Comparison of ENCODE assay signal across 8 cellular contexts in the genomic region with DNA sequence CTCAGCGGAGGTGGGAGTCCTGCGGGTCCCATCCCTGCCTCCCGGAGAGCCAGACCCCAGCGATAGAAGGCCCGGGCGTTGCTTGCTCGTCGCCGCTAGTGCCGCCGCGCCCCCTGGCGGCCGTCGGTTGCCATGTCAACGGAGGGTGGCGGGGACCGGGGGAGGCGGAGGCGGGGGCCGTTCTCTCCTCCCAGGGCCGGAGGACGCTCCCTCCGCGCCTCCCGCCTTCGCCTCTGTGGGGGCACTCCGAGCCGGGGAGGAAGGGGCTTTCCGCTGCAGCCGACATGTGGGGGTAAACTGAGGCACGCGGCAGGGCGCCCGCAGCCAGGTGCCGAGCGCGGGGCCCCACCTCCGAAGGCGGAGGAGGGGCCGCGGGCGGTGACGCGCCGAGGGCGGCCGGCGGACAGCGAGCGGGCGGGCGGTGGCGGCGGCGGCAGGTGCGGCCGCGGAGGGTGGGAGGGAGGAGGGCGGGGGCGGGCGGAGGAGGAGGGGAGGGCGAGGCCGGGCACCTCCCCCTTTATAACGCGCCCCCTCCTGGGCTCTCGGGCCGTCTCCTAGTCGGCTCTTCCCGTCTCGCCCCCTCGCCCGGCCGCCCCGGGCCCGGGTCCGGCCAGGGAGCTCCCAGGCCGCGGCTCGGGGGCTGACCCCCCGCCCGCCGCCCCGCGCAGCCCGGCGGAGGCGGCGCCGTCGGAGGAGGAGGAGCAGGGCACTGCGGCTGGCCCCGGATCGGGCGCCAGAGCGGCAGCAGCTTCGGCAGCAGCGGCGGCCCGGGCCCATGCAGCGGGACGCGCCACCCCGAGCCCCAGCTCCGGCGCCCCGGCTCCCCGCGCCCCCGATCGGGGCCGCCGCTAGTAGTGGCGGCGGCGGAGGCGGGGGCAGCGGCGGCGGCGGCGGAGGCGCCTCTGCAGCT. TPM values are rescaled to one million over a fixed set of nuclear protein-coding genes. Genes with fewer than 3 reads are reported as not detected.
DNase-seq lines count a peak whose midpoint lies in the region; ATAC-seq, FAIRE-seq and TF ChIP-seq lines count a peak whose summit lies in the region.

No MANE protein-coding gene starts in this region.

- TF ChIP-seq CTCF in astrocyte (IDR thresholded peaks at IDR 0.05; ENCODE audit: insufficient read depth, low read depth, low read length) (peak; percentile 28), retinal pigment epithelial cell (conservative IDR thresholded peaks at IDR 0.05; ENCODE audit: low read depth, low read length) (peak; percentile 72)

- no peaks in the 10 kb centered on the region for H3K9me3 Mint-ChIP-seq in astrocyte (ENCODE audit: unreplicated experiment)

- H2AFZ ChIP-seq in astrocyte (ENCODE audit: low read depth, low read length): peak overlapping the region; percentile 75

- H3K36me3 ChIP-seq in astrocyte (ENCODE audit: insufficient read depth, low read length): peaks cover 27% of the 10 kb centered on the region

- H3K27ac Mint-ChIP-seq in astrocyte (ENCODE audit: unreplicated experiment): peak overlapping the region; percentile 87

- DNase-seq in NCI-H1694 (lab: John Stamatoyannopoulos, UW): peak; percentile 41
- DNase-seq in T-helper 9 cell: peak; percentile 85
- no peak for DNase-seq in astrocyte (ENCODE audit: low read depth)
- peak; percentile 96 for DNase-seq in hepatic stellate cell (ENCODE audit: low spot score)
- no peak for DNase-seq in retinal pigment epithelial cell (ENCODE audit: low read depth)

- H3K27me3 Mint-ChIP-seq in astrocyte (ENCODE audit: low read depth, unreplicated experiment): peaks cover 3% of the 10 kb centered on the region

- H3K4me3 ChIP-seq in astrocyte (ENCODE audit: insufficient read depth, low read depth, low read length) (peak overlapping the region; percentile 81), retinal pigment epithelial cell (ENCODE audit: low read length) (peak overlapping the region; percentile 59)

- peak overlapping the region; percentile 88 for H3K4me2 ChIP-seq in astrocyte (ENCODE audit: low read length)

- peak; percentile 56 for ATAC-seq in GM18498 (IDR thresholded peaks at IDR 0.05; ENCODE audit: unreplicated experiment)
- peak; percentile 51 for ATAC-seq in HG02870 (IDR thresholded peaks at IDR 0.05; ENCODE audit: unreplicated experiment)
- no peak for ATAC-seq in HG03378 (IDR thresholded peaks at IDR 0.05; ENCODE audit: unreplicated experiment)

- FAIRE-seq in astrocyte (lab: Jason Lieb, UNC): no peak

- peaks cover 40% of the 10 kb centered on the region for H4K20me1 ChIP-seq in astrocyte (ENCODE audit: insufficient read depth, low read length)

- peaks cover 4% of the 10 kb centered on the region for H3K4me1 ChIP-seq in astrocyte (ENCODE audit: insufficient read depth, low read length)

- no peaks in the 10 kb centered on the region for H3K9me3 ChIP-seq in astrocyte (ENCODE audit: insufficient read depth, low read depth, low read length)

- H3K4me3 Mint-ChIP-seq in astrocyte (ENCODE audit: unreplicated experiment): peak overlapping the region; percentile 79

- peaks cover 19% of the 10 kb centered on the region for H3K36me3 Mint-ChIP-seq in astrocyte (ENCODE audit: low read depth, unreplicated experiment)

- H3K4me1 Mint-ChIP-seq in astrocyte (ENCODE audit: low read depth, unreplicated experiment): peaks cover 10% of the 10 kb centered on the region

- H3K27me3 ChIP-seq in astrocyte (ENCODE audit: insufficient read depth, low read length): no peaks in the 10 kb centered on the region

- H3K27ac ChIP-seq in astrocyte (ENCODE audit: low read depth, low read length): no peak overlapping the region

- H3K79me2 ChIP-seq in astrocyte (ENCODE audit: insufficient read depth, low read length): peaks cover 44% of the 10 kb centered on the region

- H3K9ac ChIP-seq in astrocyte (ENCODE audit: low read length): peak overlapping the region; percentile 91

RNA-seq across cellular contexts. Expression of a gene that starts 0.6 kb away (rescaled TPM):
- total RNA-seq in astrocyte: 70.5 and 71.7 TPM in 2 replicates

RNA-seq across cellular contexts. Expression of a gene that starts 6.8 kb away (rescaled TPM):
- total RNA-seq in astrocyte: 4.6 and 5.8 TPM in 2 replicates

RNA-seq across cellular contexts. Expression of a gene that starts 17.4 kb away (rescaled TPM):
- total RNA-seq in astrocyte: 44.6 and 49.4 TPM in 2 replicates

RNA-seq across cellular contexts. Expression of a gene that starts 50.2 kb away (rescaled TPM):
- 7.5 and 8.5 TPM in 2 replicates for total RNA-seq in astrocyte

Comparison
In these comparisons a context has a peak if more than half of its experiments do, and no peak if none do; other contexts are left out.
1. DNase-seq: peak in NCI-H1694 (single experiment), T-helper 9 cell (single experiment) and hepatic stellate cell (single experiment); none in astrocyte (single experiment) and retinal pigment epithelial cell (single experiment).